Comparison of ENCODE assay signal across 8 cellular contexts in genomic region chr6:165662041-165662491, GRCh38. TPM values are rescaled to one million over a fixed set of nuclear protein-coding genes. Genes with fewer than 3 reads are reported as not detected.
DNase-seq lines count a peak whose midpoint lies in the region; ATAC-seq and TF ChIP-seq lines count a peak whose summit lies in the region.

No MANE protein-coding gene starts in this region.

- CTCF ChIA-PET in RWPE1 (lab: Yijun Ruan, JAX) = no interaction called here

- H3K4me3 Mint-ChIP-seq in type B pancreatic cell = peak overlapping the region; percentile 82

- no peak overlapping the region for H3K27ac ChIP-seq in lower lobe of right lung
- H3K27ac ChIP-seq in RWPE1 = no peak overlapping the region

- TF ChIP-seq CTCF in cardiac fibroblast (IDR thresholded peaks at IDR 0.05; ENCODE audit: low read depth, low read length) = no peak
- no peak for TF ChIP-seq CTCF in lower lobe of right lung (IDR thresholded peaks at IDR 0.05)
- TF ChIP-seq CTCF in type B pancreatic cell (conservative IDR thresholded peaks at IDR 0.05) = no peak
- TF ChIP-seq CTCF in RWPE1 (conservative IDR thresholded peaks at IDR 0.05; ENCODE audit: low read depth) = no peak

- H3K4me1 ChIP-seq in lower lobe of right lung = peaks cover 30% of the 10 kb centered on the region

- H3K27me3 Mint-ChIP-seq in type B pancreatic cell = peaks cover 66% of the 10 kb centered on the region

- H3K9me3 ChIP-seq in lower lobe of right lung = no peaks in the 10 kb centered on the region

- H3K36me3 Mint-ChIP-seq in type B pancreatic cell = no peaks in the 10 kb centered on the region

- no peaks in the 10 kb centered on the region for H3K9me3 Mint-ChIP-seq in type B pancreatic cell

- H3K27ac Mint-ChIP-seq in type B pancreatic cell = no peak overlapping the region

- intact Hi-C loops in lower lobe of right lung (cut with DNase I) = no loop called here

- no peaks in the 10 kb centered on the region for H3K36me3 ChIP-seq in lower lobe of right lung

- POLR2A ChIA-PET in RWPE1 (lab: Yijun Ruan, JAX; ENCODE audit: low non-redundant PET) = no interaction called here

- DNase-seq in activated CD4-positive, alpha-beta T cell treated with anti-CD3 and anti-CD28 coated beads for 48 hours = peak; percentile 8
- DNase-seq in activated CD4-positive, alpha-beta T cell treated with anti-CD3 and anti-CD28 coated beads for 4 hours = no peak
- peak; percentile 61 to 71 for DNase-seq in cardiac fibroblast (ENCODE audit: low read depth in 2 of 2)
- no peak for DNase-seq in lower lobe of right lung
- DNase-seq in type B pancreatic cell (ENCODE audit: extremely low spot score, unreplicated experiment) = no peak
- no peak for DNase-seq in NCI-H446 (lab: John Stamatoyannopoulos, UW)
- no peak for DNase-seq in stimulated activated CD4-positive, alpha-beta T cell treated with anti-CD3 and anti-CD28 coated beads, Interleukin-1b, Interleukin-23, amount 100 ng/mL, for 48 hours
- DNase-seq in RWPE1 (ENCODE audit: low spot score) = no peak

- peaks cover 72% of the 10 kb centered on the region for H3K27me3 ChIP-seq in lower lobe of right lung (ENCODE audit: low read depth)

- ATAC-seq in lower lobe of right lung = no peak

- H3K4me3 ChIP-seq in cardiac fibroblast (replicated peaks in 1 of 2; ENCODE audit: low read depth in 2 of 2, low read length in 2 of 2) (peak overlapping the region; percentile 82 to 97), lower lobe of right lung (peak overlapping the region; percentile 56)

- H3K4me1 Mint-ChIP-seq in type B pancreatic cell (ENCODE audit: unreplicated experiment) = peaks cover 36% of the 10 kb centered on the region

RNA-seq across cellular contexts. Expression of gene PDE10A, which starts 1.0 kb away (rescaled TPM):
- total RNA-seq in lower lobe of right lung (2.7 TPM), type B pancreatic cell (ENCODE audit: low replicate concordance) (6.6 and 10.8 TPM in 2 replicates)

Comparison
In these comparisons a context has a peak if more than half of its experiments do, and no peak if none do; other contexts are left out.
1. DNase-seq: peak in activated CD4-positive, alpha-beta T cell treated with anti-CD3 and anti-CD28 coated beads for 48 hours (single experiment) and cardiac fibroblast (2 of 2); none in activated CD4-positive, alpha-beta T cell treated with anti-CD3 and anti-CD28 coated beads for 4 hours (0 of 2), lower lobe of right lung (single experiment), type B pancreatic cell (single experiment), NCI-H446 (0 of 2), stimulated activated CD4-positive, alpha-beta T cell treated with anti-CD3 and anti-CD28 coated beads, Interleukin-1b, Interleukin-23, amount 100 ng/mL, for 48 hours (single experiment) and RWPE1 (single experiment).